In the genomic region with DNA sequence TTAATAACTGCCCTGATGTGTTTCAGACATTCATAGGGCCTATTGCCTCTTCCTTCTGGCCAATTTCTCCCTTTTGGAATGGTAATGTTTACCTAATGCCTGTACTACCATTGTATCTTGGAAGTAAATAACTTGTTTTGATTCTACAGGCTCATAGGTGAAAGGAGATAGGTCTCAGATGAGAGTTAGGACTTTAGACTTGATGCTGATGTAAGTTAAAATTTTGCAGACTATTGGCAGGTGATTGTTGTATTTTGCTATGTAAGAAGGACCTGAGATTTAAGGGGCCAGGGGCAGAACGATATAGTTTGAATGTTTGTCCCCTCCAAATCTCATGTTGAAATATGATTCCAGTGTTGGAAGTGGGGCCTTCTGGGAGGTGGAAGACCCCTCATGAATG, we compare ENCODE assay signal across 33 cellular contexts.
DNase-seq lines count a peak whose midpoint lies in the region; ATAC-seq, FAIRE-seq and TF ChIP-seq lines count a peak whose summit lies in the region.
"Had no signal": no experiment of that assay in that cellular context is flagged by ENCODE, and none has a peak within 500 bp of the region (broad histone marks: within the 10 kb centered on the region; RNA-seq: fewer than 3 reads in every experiment).

No MANE protein-coding gene starts in this region.

- no peak overlapping the region for H2AFZ ChIP-seq in HepG2 (ENCODE audit: low read length)

- 38% methylated on average over 1 of the region's 1 CpG for WGBS in liver
- 8% methylated on average over 1 of the region's 1 CpG for WGBS in HepG2 (ENCODE audit: low lambda C conversion rate)
- WGBS in right lobe of liver (ENCODE audit: insufficient coverage, low coverage, low lambda C conversion rate, missing lambda C conversion rate), result 20% methylated on average over 1 of the region's 1 CpG

- H3K4me2 ChIP-seq in HepG2 (ENCODE audit: low read depth, low read length), result no peak overlapping the region
- H3K4me2 ChIP-seq: A549; BLaER1; BLaER1 treated with 17β-estradiol and CSF1 and Interleukin-3, amounts not matched to agents 10 nM and 100 nM had no signal

- H3K27me3 ChIP-seq in liver (ENCODE audit: control insufficient read depth in 4 of 4, insufficient read depth in 4 of 4, low read length in 3 of 4) (no peaks in the 10 kb centered on the region), HepG2 (ENCODE audit: control insufficient read depth in 1 of 2, insufficient read depth in 2 of 2, low read length in 2 of 2) (no peaks in the 10 kb centered on the region), right lobe of liver (no peaks in the 10 kb centered on the region)
- H3K27me3 ChIP-seq: BE2C; BLaER1; BLaER1 treated with 17β-estradiol and CSF1 and Interleukin-3, amounts not matched to agents 10 nM and 100 nM had no signal

- no peak overlapping the region for H3K9ac ChIP-seq in liver (ENCODE audit: low read depth in 1 of 2, low read length in 2 of 2)
- no peak overlapping the region for H3K9ac ChIP-seq in HepG2 (ENCODE audit: insufficient read depth, low read depth, low read length)
- H3K9ac ChIP-seq: BLaER1; BLaER1 treated with 17β-estradiol and CSF1 and Interleukin-3, amounts not matched to agents 10 nM and 100 nM had no signal

- no TSS peak for BruUV-seq in HepG2 (replicated peaks; lab: Mats Ljungman, UMichigan)

- TF ChIP-seq RAD21 in liver (IDR thresholded peaks at IDR 0.05), result no peak
- TF ChIP-seq RAD21 in HepG2 (CRISPR knock-in tag; IDR thresholded peaks at IDR 0.05), result no peak

- H3K9me3 ChIP-seq in liver (ENCODE audit: control insufficient read depth in 4 of 4, low read length in 3 of 4) (peaks cover 0 to 6% (median 0%) of the 10 kb centered on the region in 4 donors), HepG2 (ENCODE audit: low read length) (no peaks in the 10 kb centered on the region), right lobe of liver (no peaks in the 10 kb centered on the region)
- H3K9me3 ChIP-seq: A549, BE2C, BLaER1, Caco-2 had no signal

- peaks cover 0 to 9% (median 0%) of the 10 kb centered on the region in 4 donors for H3K4me1 ChIP-seq in liver (ENCODE audit: control insufficient read depth in 4 of 4, insufficient read depth in 4 of 4, low read length in 3 of 4)
- H3K4me1 ChIP-seq in HepG2 (ENCODE audit: insufficient read depth, low read length), result no peaks in the 10 kb centered on the region
- H3K4me1 ChIP-seq in right lobe of liver, result peaks cover 0 to 7% (median 0%) of the 10 kb centered on the region in 4 donors
- H3K4me1 ChIP-seq: A549; BE2C; BLaER1; BLaER1 treated with 17β-estradiol and CSF1 and Interleukin-3, amounts not matched to agents 10 nM and 100 nM; Caco-2 had no signal

- no peak for DNase-seq in HepG2 (ENCODE audit: low spot score)
- DNase-seq in left lobe of liver (ENCODE audit: low spot score), result no peak
- DNase-seq in right lobe of liver, result no peak
- no peak for DNase-seq in stimulated activated CD4-positive, alpha-beta T cell treated with anti-CD3 and anti-CD28 coated beads, Interleukin-4, amount 100 ng/mL, for 1 hour
- DNase-seq in NCI-H82 (lab: John Stamatoyannopoulos, UW), result no peak
- DNase-seq: 8988T; ACHN; AML-193; BE2C; C1 segment of cervical spinal cord; Caco-2; Calu3; CD4-positive, alpha-beta memory T cell; CD4-positive, alpha-beta T cell; CD4-positive, CD25-positive, alpha-beta regulatory T cell; CD8-positive, alpha-beta memory T cell; CD8-positive, alpha-beta T cell; COR-L47; DMS 273 treated with DMSO at 0.1 percent for 48 hours; DMS153; DMS53; DMS79; DMS79 treated with DMSO at 0.1 percent for 48 hours; DND-41; EL had no signal

- intact Hi-C loops in HepG2 (cut with micrococcal nuclease; ENCODE audit: unreplicated experiment), result no loop called here
- intact Hi-C loops in right lobe of liver (cut with DNase I), result no loop called here

- no peaks in the 10 kb centered on the region for H3K79me2 ChIP-seq in HepG2 (ENCODE audit: insufficient read depth, low read length)

- FAIRE-seq in HepG2 (lab: Jason Lieb, UNC), result no peak
- FAIRE-seq: A204.1, A549, D721Med had no signal

- TF ChIP-seq CTCF in liver (IDR thresholded peaks at IDR 0.05; ENCODE audit: low read depth, low read length, missing input control) (no peak), HepG2 (CRISPR knock-in tag; IDR thresholded peaks at IDR 0.05) (no peak), right lobe of liver (IDR thresholded peaks at IDR 0.05) (no peak)

- H3K36me3 ChIP-seq in liver (ENCODE audit: control insufficient read depth in 4 of 4, insufficient read depth in 3 of 4, low read depth in 1 of 4, low read length in 3 of 4) (no peaks in the 10 kb centered on the region), HepG2 (replicated peaks in 1 of 2; ENCODE audit: control insufficient read depth in 1 of 2, insufficient read depth in 2 of 2, low read length in 2 of 2) (no peaks in the 10 kb centered on the region), right lobe of liver (no peaks in the 10 kb centered on the region)
- H3K36me3 ChIP-seq: BE2C; BLaER1; BLaER1 treated with 17β-estradiol and CSF1 and Interleukin-3, amounts not matched to agents 10 nM and 100 nM had no signal

- POLR2A ChIA-PET in HepG2 (lab: Yijun Ruan, JAX), result no interaction called here

- no peak for ATAC-seq in HepG2
- ATAC-seq in left lobe of liver, result peak; percentile 68
- ATAC-seq in right lobe of liver, result peak; percentile 42 to 73 (median 54)
- ATAC-seq: A549; CD8-positive, alpha-beta T cell had no signal

- no peak overlapping the region for H3K4me3 ChIP-seq in liver (ENCODE audit: low read depth in 1 of 3, low read length in 3 of 3)
- H3K4me3 ChIP-seq in HepG2 (replicated peaks in 1 of 3; ENCODE audit: insufficient read depth in 1 of 3, low read depth in 2 of 3, low read length in 3 of 3), result no peak overlapping the region
- no peak overlapping the region for H3K4me3 ChIP-seq in right lobe of liver
- H3K4me3 ChIP-seq: A549; BLaER1; BLaER1 treated with 17β-estradiol and CSF1 and Interleukin-3, amounts not matched to agents 10 nM and 100 nM had no signal

- TF ChIP-seq POLR2A in HepG2 (IDR thresholded peaks at IDR 0.05; ENCODE audit: insufficient read depth in 1 of 2, low read depth in 2 of 2, low read length in 2 of 2), result no peak
- no peak for TF ChIP-seq POLR2A in right lobe of liver (IDR thresholded peaks at IDR 0.05)

- TF ChIP-seq EP300 in HepG2 (IDR thresholded peaks at IDR 0.05; ENCODE audit: low read depth in 2 of 2, low read length in 2 of 2), result no peak
- TF ChIP-seq EP300 in HepG2 (CRISPR knock-in tag; IDR thresholded peaks at IDR 0.05; ENCODE audit: borderline replicate concordance), result no peak

- H3K27ac ChIP-seq in liver (ENCODE audit: low read depth in 1 of 2, low read length in 2 of 2), result no peak overlapping the region
- no peak overlapping the region for H3K27ac ChIP-seq in HepG2 (ENCODE audit: extremely low read length, insufficient read depth, low read length)
- H3K27ac ChIP-seq in right lobe of liver, result no peak overlapping the region
- H3K27ac ChIP-seq: 22Rv1; A549; BLaER1; BLaER1 treated with 17β-estradiol and CSF1 and Interleukin-3, amounts not matched to agents 10 nM and 100 nM; C4-2B had no signal

- CTCF ChIA-PET in HepG2 (lab: Yijun Ruan, JAX; ENCODE audit: low intra/inter-chr PET ratio, low total read pairs), result no interaction called here

- in situ Hi-C loops in HepG2 (cut with HindIII; ENCODE audit: extremely low pct_ligation_motif_present, low pct_unique_long_range_greater_than_20kb), result no loop called here

- no peaks in the 10 kb centered on the region for H4K20me1 ChIP-seq in HepG2 (ENCODE audit: insufficient read depth, low read length)
- H4K20me1 ChIP-seq: BLaER1; BLaER1 treated with 17β-estradiol and CSF1 and Interleukin-3, amounts not matched to agents 10 nM and 100 nM had no signal

TF ChIP-seq in liver, 16 proteins besides CTCF, POLR2A, EP300 and RAD21 (continues in another document):
- no peak for TF ChIP-seq NR2F2 (IDR thresholded peaks at IDR 0.05)
- TF ChIP-seq HNF4G (IDR thresholded peaks at IDR 0.05), result no peak
- peak; percentile 35 to 51 for TF ChIP-seq HNF4A (conservative IDR thresholded peaks at IDR 0.05)

TF ChIP-seq in HepG2, 621 proteins besides CTCF, POLR2A, EP300 and RAD21:
- TF ChIP-seq ZNF383 (CRISPR knock-in tag; IDR thresholded peaks at IDR 0.05; ENCODE audit: borderline replicate concordance), result no peak
- no peak for TF ChIP-seq HNRNPLL (IDR thresholded peaks at IDR 0.05; ENCODE audit: low read depth, low read length, poor library complexity, severe bottlenecking)
- TF ChIP-seq, protein P1, sequence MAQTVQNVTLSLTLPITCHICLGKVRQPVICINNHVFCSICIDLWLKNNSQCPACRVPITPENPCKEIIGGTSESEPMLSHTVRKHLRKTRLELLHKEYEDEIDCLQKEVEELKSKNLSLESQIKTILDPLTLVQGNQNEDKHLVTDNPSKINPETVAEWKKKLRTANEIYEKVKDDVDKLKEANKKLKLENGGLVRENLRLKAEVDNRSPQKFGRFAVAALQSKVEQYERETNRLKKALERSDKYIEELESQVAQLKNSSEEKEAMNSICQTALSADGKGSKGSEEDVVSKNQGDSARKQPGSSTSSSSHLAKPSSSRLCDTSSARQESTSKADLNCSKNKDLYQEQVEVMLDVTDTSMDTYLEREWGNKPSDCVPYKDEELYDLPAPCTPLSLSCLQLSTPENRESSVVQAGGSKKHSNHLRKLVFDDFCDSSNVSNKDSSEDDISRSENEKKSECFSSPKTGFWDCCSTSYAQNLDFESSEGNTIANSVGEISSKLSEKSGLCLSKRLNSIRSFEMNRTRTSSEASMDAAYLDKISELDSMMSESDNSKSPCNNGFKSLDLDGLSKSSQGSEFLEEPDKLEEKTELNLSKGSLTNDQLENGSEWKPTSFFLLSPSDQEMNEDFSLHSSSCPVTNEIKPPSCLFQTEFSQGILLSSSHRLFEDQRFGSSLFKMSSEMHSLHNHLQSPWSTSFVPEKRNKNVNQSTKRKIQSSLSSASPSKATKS (CRISPR knock-in tag; IDR thresholded peaks at IDR 0.05), result no peak
- no peak for TF ChIP-seq MIER3 (CRISPR knock-in tag; IDR thresholded peaks at IDR 0.05; ENCODE audit: borderline replicate concordance)
- TF ChIP-seq KDM1A (CRISPR knock-in tag; IDR thresholded peaks at IDR 0.05), result no peak
- no peak for TF ChIP-seq ATF7 (IDR thresholded peaks at IDR 0.05)
- TF ChIP-seq ATF7 (CRISPR knock-in tag; IDR thresholded peaks at IDR 0.05), result no peak
- TF ChIP-seq EZH2 (conservative IDR thresholded peaks at IDR 0.05; ENCODE audit: low read depth, low read length), result no peak
- TF ChIP-seq ZNF253 (CRISPR knock-in tag; IDR thresholded peaks at IDR 0.05; ENCODE audit: borderline replicate concordance), result no peak
- TF ChIP-seq TOE1 (CRISPR knock-in tag; IDR thresholded peaks at IDR 0.05), result no peak
